9 cellular contexts compared by ENCODE assay signal in genomic region chr6:140572129-140572528, GRCh38.
DNase-seq lines count a peak whose midpoint lies in the region; ATAC-seq, FAIRE-seq and TF ChIP-seq lines count a peak whose summit lies in the region.
"Had no signal": no experiment of that assay in that cellular context is flagged by ENCODE, and none has a peak within 500 bp of the region (broad histone marks: within the 10 kb centered on the region; RNA-seq: fewer than 3 reads in every experiment).

No MANE protein-coding gene starts in this region.

- H3K27me3 ChIP-seq in neural progenitor cell: no peaks in the 10 kb centered on the region

- FAIRE-seq in RCC 7860 (lab: Jason Lieb, UNC): no peak

- no peak overlapping the region for H3K27ac ChIP-seq in neural progenitor cell

- H3F3A ChIP-seq in neural progenitor cell (ENCODE audit: low read depth): no peaks in the 10 kb centered on the region

- DNase-seq in GM03348 (ENCODE audit: low spot score): peak; percentile 47
- DNase-seq in NOMO-1 treated with DMSO at 0.1 percent for 48 hours (lab: John Stamatoyannopoulos, UW; ENCODE audit: unreplicated experiment): peak; percentile 68
- DNase-seq in choroid plexus epithelial cell (ENCODE audit: low read depth): peak; percentile 91
- DNase-seq in neural progenitor cell (ENCODE audit: low spot score): no peak
- DNase-seq in nucleus accumbens (lab: John Stamatoyannopoulos, UW): no peak
- no peak for DNase-seq in RCC 7860 (ENCODE audit: low spot score)

- H3K27ac Mint-ChIP-seq in neural progenitor cell: no peak overlapping the region

- no peaks in the 10 kb centered on the region for H3K36me3 ChIP-seq in neural progenitor cell

- H3K4me2 ChIP-seq in neural progenitor cell: no peak overlapping the region

- H3K9me3 ChIP-seq in neural progenitor cell (ENCODE audit: low read depth): no peaks in the 10 kb centered on the region

- no peaks in the 10 kb centered on the region for H3K27me3 Mint-ChIP-seq in neural progenitor cell (ENCODE audit: insufficient read depth, low read depth)

- no peaks in the 10 kb centered on the region for H3K79me2 ChIP-seq in neural progenitor cell (ENCODE audit: low read depth)

- TF ChIP-seq CTCF in choroid plexus epithelial cell (conservative IDR thresholded peaks at IDR 0.05; ENCODE audit: low read depth, low read length) (no peak), neural progenitor cell (IDR thresholded peaks at IDR 0.05) (no peak)

- H3K4me3 ChIP-seq in choroid plexus epithelial cell (ENCODE audit: low read depth, low read length): no peak overlapping the region
- H3K4me3 ChIP-seq in neural progenitor cell: no peak overlapping the region
- H3K4me3 ChIP-seq: coronary artery had no signal

- no peak overlapping the region for H3K9ac ChIP-seq in neural progenitor cell

- peaks cover 2% of the 10 kb centered on the region for H3K4me1 Mint-ChIP-seq in neural progenitor cell

- H3K4me1 ChIP-seq in neural progenitor cell: no peaks in the 10 kb centered on the region

- no peak overlapping the region for H3K4me3 Mint-ChIP-seq in neural progenitor cell

- no peaks in the 10 kb centered on the region for H3K36me3 Mint-ChIP-seq in neural progenitor cell

- no peaks in the 10 kb centered on the region for H4K20me1 ChIP-seq in neural progenitor cell (ENCODE audit: low read depth)

- ATAC-seq in GM19328 (IDR thresholded peaks at IDR 0.05; ENCODE audit: unreplicated experiment) (no peak), GM21367 (IDR thresholded peaks at IDR 0.05; ENCODE audit: unreplicated experiment) (no peak)

- peak overlapping the region; percentile 5 for H2AFZ ChIP-seq in neural progenitor cell (replicated peaks)

- no peaks in the 10 kb centered on the region for H3K9me3 Mint-ChIP-seq in neural progenitor cell

Comparison
In these comparisons a context has a peak if more than half of its experiments do, and no peak if none do; other contexts are left out.
1. DNase-seq: peak in GM03348 (single experiment), NOMO-1 treated with DMSO at 0.1 percent for 48 hours (single experiment) and choroid plexus epithelial cell (single experiment); none in neural progenitor cell (single experiment), nucleus accumbens (0 of 56) and RCC 7860 (single experiment).